Comparison of ENCODE assay signal across 14 cellular contexts in genomic region chr16:30669026-30670000, GRCh38. TPM values are rescaled to one million over a fixed set of nuclear protein-coding genes. Genes with fewer than 3 reads are reported as not detected.
DNase-seq lines count a peak whose midpoint lies in the region; ATAC-seq and TF ChIP-seq lines count a peak whose summit lies in the region.
"Had no signal": no experiment of that assay in that cellular context is flagged by ENCODE, and none has a peak within 500 bp of the region (broad histone marks: within the 10 kb centered on the region; RNA-seq: fewer than 3 reads in every experiment).

No MANE protein-coding gene starts in this region.

- H3K4me1 Mint-ChIP-seq in effector memory CD8-positive, alpha-beta T cell (ENCODE audit: low read depth in 2 of 2): peaks cover 0 to 13% of the 10 kb centered on the region in 2 donors
- H3K4me1 Mint-ChIP-seq: H9 had no signal

- 0 out of 2 replicates have a peak, but pooled peaks have one; percentile 5 for ATAC-seq in Panc1
- peak; percentile 6 for ATAC-seq in effector memory CD8-positive, alpha-beta T cell (replicated peaks)

- H3K36me3 Mint-ChIP-seq in effector memory CD8-positive, alpha-beta T cell (ENCODE audit: insufficient read depth): peaks cover 64% of the 10 kb centered on the region

- no peaks in the 10 kb centered on the region for H3K4me1 ChIP-seq in Panc1 (ENCODE audit: control insufficient read depth, insufficient read depth, low read length)
- no peaks in the 10 kb centered on the region for H3K4me1 ChIP-seq in neutrophil (ENCODE audit: control insufficient read depth in 1 of 2, insufficient read depth in 1 of 2, low read depth in 1 of 2, low read length in 1 of 2)
- H3K4me1 ChIP-seq: Caco-2 had no signal

- H3K9me3 Mint-ChIP-seq in effector memory CD8-positive, alpha-beta T cell: no peaks in the 10 kb centered on the region

- no peaks in the 10 kb centered on the region for H3K9me3 ChIP-seq in Panc1 (ENCODE audit: control insufficient read depth, insufficient read depth, low read depth, low read length)
- no peaks in the 10 kb centered on the region for H3K9me3 ChIP-seq in neutrophil
- H3K9me3 ChIP-seq in MG63: no peaks in the 10 kb centered on the region
- H3K9me3 ChIP-seq: Caco-2 had no signal

- DNase-seq in Panc1 (ENCODE audit: low read depth, low spot score) (no peak), MG63 (no peak), OCI-M1 (lab: John Stamatoyannopoulos, UW) (no peak)
- DNase-seq in effector memory CD8-positive, alpha-beta T cell: no peak
- DNase-seq: Caco-2, DMS153, H9, Karpas-422, MM.1S, NCI-H1105, NCI-H1694, NCI-H524, SIG-M5 had no signal

- peak overlapping the region in 1 of 2 donors; percentile 55 for H3K27ac Mint-ChIP-seq in effector memory CD8-positive, alpha-beta T cell

- no peak overlapping the region for H3K4me3 ChIP-seq in Panc1 (ENCODE audit: low read depth in 2 of 2, low read length in 2 of 2)
- H3K4me3 ChIP-seq in neutrophil (ENCODE audit: low read depth in 1 of 2, low read length in 1 of 2): no peak overlapping the region
- no peak overlapping the region for H3K4me3 ChIP-seq in MG63

- no peaks in the 10 kb centered on the region for H3K27me3 Mint-ChIP-seq in effector memory CD8-positive, alpha-beta T cell

- H3K36me3 ChIP-seq in Panc1 (ENCODE audit: control insufficient read depth, insufficient read depth, low read length) (peaks cover 9% of the 10 kb centered on the region), neutrophil (peaks cover 78% of the 10 kb centered on the region), MG63 (peaks cover 50% of the 10 kb centered on the region)

- BruUV-seq in Panc1 (replicated peaks; lab: Mats Ljungman, UMichigan): no TSS peak

- H3K4me3 Mint-ChIP-seq in effector memory CD8-positive, alpha-beta T cell: no peak overlapping the region
- H3K4me3 Mint-ChIP-seq: H9 had no signal

- H3K27me3 ChIP-seq in Panc1 (ENCODE audit: control insufficient read depth, insufficient read depth, low read length): no peaks in the 10 kb centered on the region
- H3K27me3 ChIP-seq in neutrophil: no peaks in the 10 kb centered on the region
- H3K27me3 ChIP-seq in MG63: no peaks in the 10 kb centered on the region

- TF ChIP-seq CTCF in Panc1 (IDR thresholded peaks at IDR 0.05) (no peak), neutrophil (IDR thresholded peaks at IDR 0.05) (no peak)

- H3K27ac ChIP-seq in Panc1 (ENCODE audit: low read length) (no peak overlapping the region), neutrophil (peak overlapping the region; percentile 55)

- intact Hi-C loops in Panc1 (cut with micrococcal nuclease; ENCODE audit: unreplicated experiment): no loop called here

- in situ Hi-C loops in Panc1 (cut with HindIII; ENCODE audit: low pct_unique_long_range_greater_than_20kb, low sequenced_read_pairs): no loop called here

- POLR2A ChIA-PET in Panc1 (lab: Charles Lee): no interaction called here

- CTCF ChIA-PET in Panc1 (lab: Charles Lee): no interaction called here

RNA-seq across cellular contexts. Expression of gene FBRS, which starts 11.1 kb away (rescaled TPM):
- 103 TPM for total RNA-seq in Panc1 (2021; ENCODE audit: unreplicated experiment)
- polyA plus RNA-seq in Panc1 (2012; ENCODE audit: insufficient read length): 102 TPM
- 6.0 and 14.5 TPM in 2 replicates for total RNA-seq in MG63 (2014; rRNA removed; shearing (Covaris generic); ENCODE audit: low replicate concordance)

RNA-seq across cellular contexts. Expression of gene PRR14, which starts 18.6 kb away (rescaled TPM):
- 77.6 TPM for total RNA-seq in Panc1 (2021; ENCODE audit: unreplicated experiment)
- polyA plus RNA-seq in Panc1 (2012; ENCODE audit: insufficient read length): 44.2 TPM
- 1.7 and 5.3 TPM in 2 replicates for total RNA-seq in MG63 (2014; rRNA removed; shearing (Covaris generic); ENCODE audit: low replicate concordance)

RNA-seq across cellular contexts. Expression of gene SRCAP, which starts 29.7 kb away (rescaled TPM):
- 73.6 TPM for total RNA-seq in Panc1 (2021; ENCODE audit: unreplicated experiment)
- polyA plus RNA-seq in Panc1 (2012; ENCODE audit: insufficient read length): 38.0 TPM
- total RNA-seq in MG63 (2014; rRNA removed; shearing (Covaris generic); ENCODE audit: low replicate concordance): 2.6 and 6.9 TPM in 2 replicates

RNA-seq across cellular contexts. Expression of gene ZNF689, which starts 59.1 kb away (rescaled TPM):
- total RNA-seq in Panc1 (2021; ENCODE audit: unreplicated experiment): 16.5 TPM
- polyA plus RNA-seq in Panc1 (2012; ENCODE audit: insufficient read length): 8.9 TPM
- 6.5 and 9.1 TPM in 2 replicates for total RNA-seq in MG63 (2014; rRNA removed; shearing (Covaris generic); ENCODE audit: low replicate concordance)

Comparison
In these comparisons a context has a peak if more than half of its experiments do, and no peak if none do; other contexts are left out.
1. RNA of gene PRR14, which starts 18.6 kb away (total RNA-seq): 77.6 TPM in Panc1 (single experiment); 1.7 to 5.3 TPM in MG63; every median in the first group is over 10 times any median in the second.